ENCODE assay signal across 8 cellular contexts in the genomic region with DNA sequence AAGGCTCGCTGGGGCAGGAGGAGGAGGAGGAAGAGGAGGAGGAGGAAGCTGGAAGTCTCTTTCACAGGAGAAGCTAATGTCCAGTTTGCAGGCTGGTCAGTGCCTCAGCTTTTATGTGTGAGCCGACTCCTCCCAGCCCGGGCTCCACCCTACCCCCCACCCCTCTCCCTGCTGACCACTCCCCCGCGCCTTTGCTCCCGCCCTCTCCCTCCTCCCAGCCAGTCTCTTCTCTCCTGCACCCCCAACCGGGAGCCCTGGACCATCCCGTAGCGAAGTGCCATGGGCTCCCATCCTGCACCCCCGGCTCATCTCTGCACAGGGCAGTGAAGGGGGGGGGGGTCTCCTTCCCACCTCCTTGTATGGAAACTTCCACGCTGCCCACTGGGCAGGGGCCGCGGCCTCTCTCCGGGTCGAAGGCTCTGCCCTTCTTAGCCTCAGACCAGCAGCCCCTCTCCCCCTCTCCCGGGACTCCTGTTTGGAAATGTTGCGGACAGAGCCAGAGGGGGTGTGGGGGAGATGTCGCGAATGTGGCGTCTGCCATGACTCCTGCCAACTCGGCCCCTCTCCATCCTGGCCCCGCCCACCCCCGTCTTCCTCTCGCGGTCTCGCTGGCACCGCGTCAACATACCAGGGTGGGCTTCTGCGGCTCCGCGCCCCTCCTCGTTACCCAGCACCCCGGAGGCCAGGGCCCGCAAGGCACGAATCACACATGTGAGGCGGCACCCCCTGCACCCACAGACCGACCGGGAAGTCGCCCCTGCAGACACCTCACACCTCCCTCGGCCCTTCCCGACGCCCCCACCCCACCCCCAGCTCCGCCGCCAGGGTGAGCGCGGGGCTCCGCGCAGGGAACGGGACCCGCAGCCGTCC. TPM values are rescaled to one million over a fixed set of nuclear protein-coding genes. Genes with fewer than 3 reads are reported as not detected.
DNase-seq lines count a peak whose midpoint lies in the region; ATAC-seq and TF ChIP-seq lines count a peak whose summit lies in the region.

No MANE protein-coding gene starts in this region.

- H3K27me3 Mint-ChIP-seq in CD4-positive, alpha-beta memory T cell: peaks cover 36 to 38% of the 10 kb centered on the region in 2 donors
- H3K27me3 Mint-ChIP-seq in nephron progenitor cell (ENCODE audit: low read depth, poor library complexity): peaks cover 61% of the 10 kb centered on the region

- no peaks in the 10 kb centered on the region for H3K36me3 Mint-ChIP-seq in CD4-positive, alpha-beta memory T cell
- H3K36me3 Mint-ChIP-seq in nephron progenitor cell (ENCODE audit: low read depth): peaks cover 28% of the 10 kb centered on the region

- no peak for DNase-seq in CD4-positive, alpha-beta memory T cell
- DNase-seq in NCI-H2227 (lab: John Stamatoyannopoulos, UW; ENCODE audit: unreplicated experiment) (peak; percentile 83), epidermal melanocyte (ENCODE audit: insufficient read length, low spot score) (peak; percentile 74), nephron progenitor cell (peak; percentile 85), inferior parietal cortex (ENCODE audit: extremely low spot score) (no peak)

- peaks cover 14% of the 10 kb centered on the region for H3K4me1 ChIP-seq in CD4-positive, alpha-beta memory T cell (ENCODE audit: insufficient read depth, low read length)

- CTCF ChIA-PET in CD4-positive, alpha-beta memory T cell (lab: Charles Lee; ENCODE audit: partially characterized antibody): interaction anchor here (3.0 kb wide), 1 partner anchor 14 kb away, joined by 8 read pairs; no protein-coding TSS in a partner anchor

- intact Hi-C loops in CD4-positive, alpha-beta memory T cell (cut with micrococcal nuclease): no loop called here

- H3K9me3 Mint-ChIP-seq in CD4-positive, alpha-beta memory T cell: peaks cover 0 to 5% (median 0%) of the 10 kb centered on the region in 8 donors
- no peaks in the 10 kb centered on the region for H3K9me3 Mint-ChIP-seq in nephron progenitor cell

- H3K36me3 ChIP-seq in CD4-positive, alpha-beta memory T cell (ENCODE audit: insufficient read depth, low read length): no peaks in the 10 kb centered on the region

- H3K4me3 Mint-ChIP-seq in CD4-positive, alpha-beta memory T cell: peak overlapping the region in 7 of 8 donors; percentile 22 to 64 (median 48)
- H3K4me3 Mint-ChIP-seq in nephron progenitor cell: peak overlapping the region; percentile 88

- TF ChIP-seq CTCF in nephron progenitor cell (IDR thresholded peaks at IDR 0.05): no peak

- no peaks in the 10 kb centered on the region for H3K9me3 ChIP-seq in CD4-positive, alpha-beta memory T cell (ENCODE audit: control insufficient read depth in 1 of 2, low read length in 2 of 2)

- no peak for ATAC-seq in HG02981 (IDR thresholded peaks at IDR 0.05; ENCODE audit: unreplicated experiment)
- ATAC-seq in GM19395 (IDR thresholded peaks at IDR 0.05; ENCODE audit: unreplicated experiment): no peak
- no peak for ATAC-seq in HG02884 (IDR thresholded peaks at IDR 0.05; ENCODE audit: unreplicated experiment)

- no peak overlapping the region for H3K27ac Mint-ChIP-seq in CD4-positive, alpha-beta memory T cell
- H3K27ac Mint-ChIP-seq in nephron progenitor cell: no peak overlapping the region

- H3K4me1 Mint-ChIP-seq in CD4-positive, alpha-beta memory T cell: peaks cover 0 to 18% (median 3%) of the 10 kb centered on the region in 4 donors
- H3K4me1 Mint-ChIP-seq in nephron progenitor cell: peaks cover 52% of the 10 kb centered on the region

- no peak overlapping the region for H3K4me3 ChIP-seq in CD4-positive, alpha-beta memory T cell (ENCODE audit: low read length in 2 of 2)

- POLR2A ChIA-PET in CD4-positive, alpha-beta memory T cell (lab: Charles Lee; ENCODE audit: partially characterized antibody): no interaction called here

- H3K27me3 ChIP-seq in CD4-positive, alpha-beta memory T cell (ENCODE audit: insufficient read depth, low read length): peaks cover 21% of the 10 kb centered on the region

- no peak overlapping the region for H3K27ac ChIP-seq in CD4-positive, alpha-beta memory T cell (ENCODE audit: low read depth, low read length)

RNA-seq across cellular contexts. Expression of gene IGF2, which starts 1.8 kb away (rescaled TPM):
- total RNA-seq in CD4-positive, alpha-beta memory T cell: not detected
- not detected for polyA plus RNA-seq in CD4-positive, alpha-beta memory T cell

RNA-seq across cellular contexts. Expression of gene INS, which starts 23.6 kb away (rescaled TPM):
- total RNA-seq in CD4-positive, alpha-beta memory T cell: not detected
- not detected for polyA plus RNA-seq in CD4-positive, alpha-beta memory T cell

RNA-seq across cellular contexts. Expression of gene TH, which starts 34.2 kb away (rescaled TPM):
- not detected for total RNA-seq in CD4-positive, alpha-beta memory T cell
- not detected for polyA plus RNA-seq in CD4-positive, alpha-beta memory T cell

Comparison
In these comparisons a context has a peak if more than half of its experiments do, and no peak if none do; other contexts are left out.
1. DNase-seq: peak in NCI-H2227 (single experiment), epidermal melanocyte (single experiment) and nephron progenitor cell (single experiment); none in CD4-positive, alpha-beta memory T cell (0 of 5) and inferior parietal cortex (single experiment).